ENCODE assay signal across 8 cellular contexts in genomic region chr4:140300271-140300970, GRCh38.
DNase-seq lines count a peak whose midpoint lies in the region; FAIRE-seq and TF ChIP-seq lines count a peak whose summit lies in the region.

No MANE protein-coding gene starts in this region.

- intact Hi-C loops in lower leg skin (cut with DNase I; ENCODE audit: low total_unique reads): no loop called here

- peak; percentile 7 for DNase-seq in CD1c-positive myeloid dendritic cell (ENCODE audit: extremely low spot score)
- DNase-seq in HT1080 (ENCODE audit: low read depth): peak; percentile 94
- DNase-seq in astrocyte (ENCODE audit: low read depth): peak; percentile 49
- peak; percentile 28 to 83 for DNase-seq in lower leg skin (ENCODE audit: low spot score in 2 of 2)
- no peak for DNase-seq in activated CD4-positive, CD25-positive, alpha-beta regulatory T cell treated with anti-CD3 and anti-CD28 coated beads, Interleukin-2, amount 50 U/mL, for 72 hours
- no peak for DNase-seq in foreskin melanocyte
- no peak for DNase-seq in OCI-M2 (lab: John Stamatoyannopoulos, UW; ENCODE audit: unreplicated experiment)
- no peak for DNase-seq in hippocampal formation (lab: John Stamatoyannopoulos, UW)

- no peak overlapping the region for H2AFZ ChIP-seq in astrocyte (ENCODE audit: low read depth, low read length)

- peaks cover 8% of the 10 kb centered on the region for H3K27me3 Mint-ChIP-seq in astrocyte (ENCODE audit: low read depth, unreplicated experiment)

- TF ChIP-seq POLR2A in lower leg skin (IDR thresholded peaks at IDR 0.05): no peak

- no peaks in the 10 kb centered on the region for H3K9me3 Mint-ChIP-seq in astrocyte (ENCODE audit: unreplicated experiment)

- H3K4me1 Mint-ChIP-seq in astrocyte (ENCODE audit: low read depth, unreplicated experiment): peaks cover 24% of the 10 kb centered on the region

- no peaks in the 10 kb centered on the region for H3K36me3 ChIP-seq in astrocyte (ENCODE audit: insufficient read depth, low read length)

- no peak for TF ChIP-seq CTCF in astrocyte (IDR thresholded peaks at IDR 0.05; ENCODE audit: insufficient read depth, low read depth, low read length)
- TF ChIP-seq CTCF in lower leg skin (IDR thresholded peaks at IDR 0.05): no peak

- peak; percentile 60 for FAIRE-seq in astrocyte (lab: Jason Lieb, UNC)

- no peak overlapping the region for H3K4me3 Mint-ChIP-seq in astrocyte (ENCODE audit: unreplicated experiment)

- no peaks in the 10 kb centered on the region for H3K27me3 ChIP-seq in astrocyte (ENCODE audit: insufficient read depth, low read length)

- H3K4me3 ChIP-seq in astrocyte (ENCODE audit: insufficient read depth, low read depth, low read length) (no peak overlapping the region), lower leg skin (ENCODE audit: low read depth, poor library complexity, severe bottlenecking) (no peak overlapping the region)

- no peak overlapping the region for H3K27ac ChIP-seq in astrocyte (ENCODE audit: low read depth, low read length)

- H3K9ac ChIP-seq in astrocyte (ENCODE audit: low read length): no peak overlapping the region

- no peaks in the 10 kb centered on the region for H4K20me1 ChIP-seq in astrocyte (ENCODE audit: insufficient read depth, low read length)

- no peaks in the 10 kb centered on the region for H3K36me3 Mint-ChIP-seq in astrocyte (ENCODE audit: low read depth, unreplicated experiment)

- H3K9me3 ChIP-seq in astrocyte (ENCODE audit: insufficient read depth, low read depth, low read length): no peaks in the 10 kb centered on the region

- H3K4me1 ChIP-seq in astrocyte (ENCODE audit: insufficient read depth, low read length): peaks cover 22% of the 10 kb centered on the region

- 40 to 45% methylated on average over 4 of the region's 4 CpGs for WGBS in lower leg skin, 2 donors

- H3K27ac Mint-ChIP-seq in astrocyte (ENCODE audit: unreplicated experiment): peak overlapping the region; percentile 60

- H3K4me2 ChIP-seq in astrocyte (ENCODE audit: low read length): no peak overlapping the region

- no peaks in the 10 kb centered on the region for H3K79me2 ChIP-seq in astrocyte (ENCODE audit: insufficient read depth, low read length)

Comparison
In these comparisons a context has a peak if more than half of its experiments do, and no peak if none do; other contexts are left out.
1. DNase-seq: peak in CD1c-positive myeloid dendritic cell (single experiment), HT1080 (single experiment), astrocyte (single experiment) and lower leg skin (2 of 2); none in activated CD4-positive, CD25-positive, alpha-beta regulatory T cell treated with anti-CD3 and anti-CD28 coated beads, Interleukin-2, amount 50 U/mL, for 72 hours (single experiment), foreskin melanocyte (single experiment), OCI-M2 (single experiment) and hippocampal formation (0 of 2).